In the genomic region with DNA sequence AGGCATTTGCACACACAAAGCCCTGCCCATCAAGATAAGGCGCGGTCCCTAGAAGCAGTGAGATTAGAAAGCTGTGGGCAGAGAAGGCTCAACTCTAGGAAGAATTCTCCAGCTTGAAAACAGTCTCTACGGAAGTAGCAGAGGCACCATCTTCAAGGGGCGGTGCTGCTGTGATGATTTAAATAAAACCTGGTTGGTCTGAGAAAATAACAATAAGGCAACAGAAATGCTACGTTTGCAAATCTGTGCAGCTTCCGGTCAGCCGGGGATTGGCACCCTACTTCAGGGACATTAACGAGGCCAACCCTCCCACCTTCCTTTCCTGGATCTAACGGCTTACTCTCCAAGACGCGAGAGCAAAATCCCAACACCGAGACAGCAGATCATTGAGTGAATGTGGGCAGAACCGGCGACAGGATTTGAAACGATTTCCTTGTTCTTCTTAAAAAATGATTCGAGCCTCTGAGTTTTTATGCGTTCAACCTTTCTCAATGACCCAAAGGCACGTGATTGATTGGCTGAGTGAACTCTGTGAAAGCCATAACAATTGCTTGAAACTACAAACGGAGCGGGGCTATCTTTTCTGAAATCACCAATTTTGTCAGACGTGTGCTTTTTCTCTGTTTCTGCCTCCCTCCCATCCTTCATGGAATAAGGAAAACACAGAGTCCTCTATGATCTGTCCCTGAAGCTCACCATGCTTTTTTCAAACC, we compare ENCODE assay signal across 11 cellular contexts.
A peak's percentile ranks its signal among the peaks of the same experiment; 100 is the strongest.
DNase-seq lines count a peak whose midpoint lies in the region; ATAC-seq, FAIRE-seq and TF ChIP-seq lines count a peak whose summit lies in the region.
"Had no signal": no experiment of that assay in that cellular context is flagged by ENCODE, and none has a peak within 500 bp of the region (broad histone marks: within the 10 kb centered on the region; RNA-seq: fewer than 3 reads in every experiment).

No MANE protein-coding gene starts in this region.

- FAIRE-seq in astrocyte (lab: Jason Lieb, UNC) (no peak), kidney (lab: Jason Lieb, UNC) (no peak)
- FAIRE-seq: colon had no signal

- no peaks in the 10 kb centered on the region for H4K20me1 ChIP-seq in astrocyte (ENCODE audit: insufficient read depth, low read length)
- H4K20me1 ChIP-seq in smooth muscle cell (ENCODE audit: low read depth), result no peaks in the 10 kb centered on the region

- H3K4me3 Mint-ChIP-seq in HFFc6 (peak overlapping the region; percentile 73; the same call in 1 of the 2 replicates), astrocyte (ENCODE audit: unreplicated experiment) (no peak overlapping the region)

- H3K27me3 ChIP-seq in astrocyte (ENCODE audit: insufficient read depth, low read length), result peaks cover 12% of the 10 kb centered on the region
- no peaks in the 10 kb centered on the region for H3K27me3 ChIP-seq in smooth muscle cell (ENCODE audit: low read depth)

- H2AFZ ChIP-seq in astrocyte (ENCODE audit: low read depth, low read length), result peak overlapping the region; percentile 61
- peak overlapping the region; percentile 89 for H2AFZ ChIP-seq in smooth muscle cell (ENCODE audit: low read depth)

- intact Hi-C loops in kidney (cut with DNase I), result no loop called here

- no peak for ATAC-seq in GM18868 (IDR thresholded peaks at IDR 0.05; ENCODE audit: unreplicated experiment)

- no peaks in the 10 kb centered on the region for H3K36me3 ChIP-seq in astrocyte (ENCODE audit: insufficient read depth, low read length)
- H3K36me3 ChIP-seq in kidney (ENCODE audit: control insufficient read depth in 1 of 2, insufficient read depth in 2 of 2, low read length in 2 of 2), result no peaks in the 10 kb centered on the region
- no peaks in the 10 kb centered on the region for H3K36me3 ChIP-seq in smooth muscle cell (ENCODE audit: low read depth)

- H3K9me3 Mint-ChIP-seq in HFFc6, result no peaks in the 10 kb centered on the region
- H3K9me3 Mint-ChIP-seq in astrocyte (ENCODE audit: unreplicated experiment), result no peaks in the 10 kb centered on the region

- peak overlapping the region; percentile 20; the same call in 1 of the 2 replicates for H3K27ac Mint-ChIP-seq in HFFc6
- H3K27ac Mint-ChIP-seq in astrocyte (ENCODE audit: unreplicated experiment), result no peak overlapping the region

- H3K79me2 ChIP-seq in astrocyte (ENCODE audit: insufficient read depth, low read length), result no peaks in the 10 kb centered on the region
- H3K79me2 ChIP-seq in smooth muscle cell (ENCODE audit: low read depth), result no peaks in the 10 kb centered on the region

- H3K9me3 ChIP-seq in astrocyte (ENCODE audit: insufficient read depth, low read depth, low read length) (no peaks in the 10 kb centered on the region), kidney (ENCODE audit: control insufficient read depth in 1 of 2, low read length in 2 of 2) (no peaks in the 10 kb centered on the region), smooth muscle cell (replicated peaks; ENCODE audit: low read depth) (no peaks in the 10 kb centered on the region)
- H3K9me3 ChIP-seq: SK-N-SH had no signal

- no peak for DNase-seq in HFFc6
- DNase-seq in astrocyte (ENCODE audit: low read depth), result peak; percentile 24
- DNase-seq in kidney, result no peak
- DNase-seq in smooth muscle cell (lab: John Stamatoyannopoulos, UW; ENCODE audit: unreplicated experiment), result no peak
- no peak for DNase-seq in ureter (ENCODE audit: low spot score)
- no peak for DNase-seq in activated CD4-positive, alpha-beta T cell treated with anti-CD3 and anti-CD28 coated beads, Interleukin-2, amount 50 U/mL, for 4 hours
- no peak for DNase-seq in NCI-H345 (lab: John Stamatoyannopoulos, UW)
- DNase-seq: SK-N-SH; stimulated activated CD4-positive, alpha-beta T cell treated with anti-CD3 and anti-CD28 coated beads, Interleukin-2, amount 100 ng/mL, for 48 hours had no signal

- H3K36me3 Mint-ChIP-seq in HFFc6 (ENCODE audit: low read depth) (no peaks in the 10 kb centered on the region), astrocyte (ENCODE audit: low read depth, unreplicated experiment) (no peaks in the 10 kb centered on the region)

- H3K4me2 ChIP-seq in astrocyte (ENCODE audit: low read length) (peak overlapping the region; percentile 84), smooth muscle cell (peak overlapping the region; percentile 83)
- H3K4me2 ChIP-seq: SK-N-SH had no signal

- peak overlapping the region; percentile 47 for H3K9ac ChIP-seq in astrocyte (ENCODE audit: low read length)
- H3K9ac ChIP-seq in kidney (ENCODE audit: low read length in 2 of 2), result no peak overlapping the region
- H3K9ac ChIP-seq in smooth muscle cell (ENCODE audit: low read depth), result peak overlapping the region; percentile 11
- H3K9ac ChIP-seq: SK-N-SH had no signal

- H3K27me3 Mint-ChIP-seq in HFFc6 (ENCODE audit: insufficient read depth), result peaks cover 29% of the 10 kb centered on the region
- peaks cover 24% of the 10 kb centered on the region for H3K27me3 Mint-ChIP-seq in astrocyte (ENCODE audit: low read depth, unreplicated experiment)

- peak overlapping the region; percentile 43 for H3K4me3 ChIP-seq in astrocyte (ENCODE audit: insufficient read depth, low read depth, low read length)
- H3K4me3 ChIP-seq in kidney (ENCODE audit: low read length in 2 of 2), result peak overlapping the region; percentile 52 to 57
- H3K4me3 ChIP-seq in smooth muscle cell, result peak overlapping the region; percentile 45

- TF ChIP-seq CTCF in HFFc6 (IDR thresholded peaks at IDR 0.05) (no peak), astrocyte (IDR thresholded peaks at IDR 0.05; ENCODE audit: insufficient read depth, low read depth, low read length) (no peak), kidney (IDR thresholded peaks at IDR 0.05; ENCODE audit: borderline replicate concordance, extremely low read depth, insufficient read depth) (no peak), smooth muscle cell (IDR thresholded peaks at IDR 0.05; ENCODE audit: borderline replicate concordance, insufficient read depth, poor library complexity, severe bottlenecking) (no peak)

- WGBS in smooth muscle cell (ENCODE audit: low lambda C conversion rate), result 15% methylated on average over 21 of the region's 21 CpGs

- H3K4me1 Mint-ChIP-seq in HFFc6 (ENCODE audit: low read depth), result peaks cover 11% of the 10 kb centered on the region; the same call in 1 of the 2 replicates
- peaks cover 2% of the 10 kb centered on the region for H3K4me1 Mint-ChIP-seq in astrocyte (ENCODE audit: low read depth, unreplicated experiment)

- H3K27ac ChIP-seq in astrocyte (ENCODE audit: low read depth, low read length) (no peak overlapping the region), kidney (ENCODE audit: low read depth in 2 of 2, low read length in 2 of 2) (no peak overlapping the region), smooth muscle cell (ENCODE audit: low read depth) (no peak overlapping the region)

- no peaks in the 10 kb centered on the region for H3K4me1 ChIP-seq in astrocyte (ENCODE audit: insufficient read depth, low read length)
- H3K4me1 ChIP-seq in kidney (ENCODE audit: control insufficient read depth in 1 of 2, insufficient read depth in 1 of 2, low read depth in 1 of 2, low read length in 2 of 2), result peaks cover 0 to 3% of the 10 kb centered on the region in 2 donors
- H3K4me1 ChIP-seq in smooth muscle cell (ENCODE audit: low read depth), result peaks cover 14% of the 10 kb centered on the region

- no peaks in the 10 kb centered on the region for H3F3A ChIP-seq in smooth muscle cell (ENCODE audit: low read depth)

Comparison
In these comparisons a context has a peak if more than half of its experiments do, and no peak if none do; other contexts are left out.
1. H3K9ac ChIP-seq: peak in astrocyte (single experiment) and smooth muscle cell (single experiment); none in kidney (0 of 2).
2. Peak in every context shown above with its lines, with median percentiles within 50 percentile points of each other: H3K4me3 ChIP-seq.